29 cellular contexts compared by ENCODE assay signal in genomic region chr7:129277629-129278028, GRCh38.
"Had no signal": no experiment of that assay in that cellular context is flagged by ENCODE, and none has a peak within 500 bp of the region (broad histone marks: within the 10 kb centered on the region; RNA-seq: fewer than 3 reads in every experiment).

No MANE protein-coding gene starts in this region.

- FAIRE-seq: endometrium, endothelial cell of umbilical vein, frontal cortex had no signal

- DNase-seq: colonic mucosa; cortex of kidney; dermis blood vessel endothelial cell; dorsolateral prefrontal cortex; effector CD4-positive, alpha-beta T cell; effector CD8-positive, alpha-beta T cell; effector memory CD4-positive, alpha-beta T cell; effector memory CD8-positive, alpha-beta T cell; endodermal cell; erythroblast; esophagus squamous epithelium; foreskin fibroblast; foreskin keratinocyte; foreskin melanocyte; gastrocnemius medialis; glutamatergic neuron; head of caudate nucleus; heart left ventricle; heart right ventricle had no signal

- ATAC-seq: effector memory CD8-positive, alpha-beta T cell; esophagus mucosa; foreskin keratinocyte; gastrocnemius medialis; gastroesophageal sphincter; heart left ventricle; heart right ventricle had no signal

- H3K36me3 ChIP-seq: colonic mucosa, gastrocnemius medialis had no signal

- H3K4me3 Mint-ChIP-seq: dendritic cell treated with granulocyte-macrophage colony-stimulating factor and Interleukin-4, amounts not matched to agents 40 ng/mL and 50 ng/mL, for 4 days; effector memory CD8-positive, alpha-beta T cell; endodermal cell had no signal

- H3K4me3 ChIP-seq: colonic mucosa, coronary artery, dorsolateral prefrontal cortex, esophagus muscularis mucosa, esophagus squamous epithelium, gastrocnemius medialis, gastroesophageal sphincter, heart left ventricle, heart right ventricle, hepatocyte had no signal

- H2AFZ ChIP-seq: hepatocyte had no signal

- H3K9me3 ChIP-seq: colonic mucosa, gastrocnemius medialis, gastroesophageal sphincter had no signal

- H3K79me2 ChIP-seq: hepatocyte had no signal

- H3K27me3 ChIP-seq: colonic mucosa, dorsolateral prefrontal cortex, esophagus muscularis mucosa, esophagus squamous epithelium, foreskin keratinocyte, gastrocnemius medialis, gastroesophageal sphincter, heart left ventricle, heart right ventricle, hepatocyte had no signal

- H3K9me3 Mint-ChIP-seq: effector memory CD8-positive, alpha-beta T cell had no signal

- H3K27ac Mint-ChIP-seq: dendritic cell treated with granulocyte-macrophage colony-stimulating factor and Interleukin-4, amounts not matched to agents 40 ng/mL and 50 ng/mL, for 4 days; effector memory CD8-positive, alpha-beta T cell; endodermal cell had no signal

- H3K4me1 Mint-ChIP-seq: endodermal cell had no signal

- H3K27me3 Mint-ChIP-seq: dendritic cell treated with granulocyte-macrophage colony-stimulating factor and Interleukin-4, amounts not matched to agents 40 ng/mL and 50 ng/mL, for 4 days; effector memory CD8-positive, alpha-beta T cell had no signal

- H3K4me1 ChIP-seq: colonic mucosa, esophagus muscularis mucosa, esophagus squamous epithelium, gastroesophageal sphincter had no signal

- H3K4me2 ChIP-seq: hepatocyte had no signal

- H3K27ac ChIP-seq: colonic mucosa, coronary artery, dorsolateral prefrontal cortex, epithelial cell of prostate, esophagus muscularis mucosa, esophagus squamous epithelium, foreskin keratinocyte, gastrocnemius medialis, gastroesophageal sphincter, heart left ventricle, heart right ventricle, hepatocyte had no signal
